In the genomic region with DNA sequence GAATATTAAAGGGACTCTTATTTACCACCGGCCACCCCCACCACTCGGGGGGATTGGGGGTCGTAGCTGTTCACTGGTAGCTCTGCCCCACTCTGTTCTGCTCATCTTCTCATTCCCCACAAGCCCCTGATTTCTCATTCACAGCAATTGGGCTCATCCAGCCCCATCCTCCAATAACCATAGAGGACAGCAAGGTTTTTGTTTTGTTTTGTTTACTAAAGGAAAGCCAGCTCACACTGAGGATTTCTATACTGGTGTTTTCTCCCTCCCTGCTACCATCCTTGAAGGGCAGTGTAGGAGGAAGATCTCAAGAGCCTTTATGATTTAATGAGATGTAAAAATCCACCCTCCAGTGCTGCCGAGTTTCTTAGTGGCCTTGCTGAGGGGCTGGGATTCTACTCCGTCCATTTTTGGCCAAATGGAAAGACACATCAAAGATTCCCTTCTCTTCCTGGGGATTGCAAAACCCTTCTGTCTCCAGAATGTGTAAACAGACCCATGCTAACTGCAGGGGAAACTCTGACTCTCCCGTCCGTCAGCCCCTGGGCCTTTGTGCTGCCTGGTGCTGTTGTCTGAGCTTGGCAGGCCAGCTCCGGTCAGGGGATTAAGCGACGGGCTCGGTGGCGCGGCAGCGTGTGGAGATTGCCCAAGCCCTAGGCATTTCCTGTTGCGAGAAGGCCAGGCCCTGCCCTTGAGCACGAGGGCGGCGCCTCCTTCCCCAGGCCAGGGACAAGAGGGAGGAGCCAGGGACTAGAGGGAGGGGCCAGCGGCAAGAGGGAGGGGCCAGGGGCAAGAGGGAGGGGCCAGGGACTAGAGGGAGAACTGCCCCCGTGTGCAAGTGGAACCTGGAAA, we compare ENCODE assay signal across 1 cellular context.
TF ChIP-seq lines count a peak whose summit lies in the region.

No MANE protein-coding gene starts in this region.

TF ChIP-seq in HepG2, 621 proteins besides CTCF, POLR2A, EP300 and RAD21 (continued from another document and continues in another):
- TF ChIP-seq, protein P1, sequence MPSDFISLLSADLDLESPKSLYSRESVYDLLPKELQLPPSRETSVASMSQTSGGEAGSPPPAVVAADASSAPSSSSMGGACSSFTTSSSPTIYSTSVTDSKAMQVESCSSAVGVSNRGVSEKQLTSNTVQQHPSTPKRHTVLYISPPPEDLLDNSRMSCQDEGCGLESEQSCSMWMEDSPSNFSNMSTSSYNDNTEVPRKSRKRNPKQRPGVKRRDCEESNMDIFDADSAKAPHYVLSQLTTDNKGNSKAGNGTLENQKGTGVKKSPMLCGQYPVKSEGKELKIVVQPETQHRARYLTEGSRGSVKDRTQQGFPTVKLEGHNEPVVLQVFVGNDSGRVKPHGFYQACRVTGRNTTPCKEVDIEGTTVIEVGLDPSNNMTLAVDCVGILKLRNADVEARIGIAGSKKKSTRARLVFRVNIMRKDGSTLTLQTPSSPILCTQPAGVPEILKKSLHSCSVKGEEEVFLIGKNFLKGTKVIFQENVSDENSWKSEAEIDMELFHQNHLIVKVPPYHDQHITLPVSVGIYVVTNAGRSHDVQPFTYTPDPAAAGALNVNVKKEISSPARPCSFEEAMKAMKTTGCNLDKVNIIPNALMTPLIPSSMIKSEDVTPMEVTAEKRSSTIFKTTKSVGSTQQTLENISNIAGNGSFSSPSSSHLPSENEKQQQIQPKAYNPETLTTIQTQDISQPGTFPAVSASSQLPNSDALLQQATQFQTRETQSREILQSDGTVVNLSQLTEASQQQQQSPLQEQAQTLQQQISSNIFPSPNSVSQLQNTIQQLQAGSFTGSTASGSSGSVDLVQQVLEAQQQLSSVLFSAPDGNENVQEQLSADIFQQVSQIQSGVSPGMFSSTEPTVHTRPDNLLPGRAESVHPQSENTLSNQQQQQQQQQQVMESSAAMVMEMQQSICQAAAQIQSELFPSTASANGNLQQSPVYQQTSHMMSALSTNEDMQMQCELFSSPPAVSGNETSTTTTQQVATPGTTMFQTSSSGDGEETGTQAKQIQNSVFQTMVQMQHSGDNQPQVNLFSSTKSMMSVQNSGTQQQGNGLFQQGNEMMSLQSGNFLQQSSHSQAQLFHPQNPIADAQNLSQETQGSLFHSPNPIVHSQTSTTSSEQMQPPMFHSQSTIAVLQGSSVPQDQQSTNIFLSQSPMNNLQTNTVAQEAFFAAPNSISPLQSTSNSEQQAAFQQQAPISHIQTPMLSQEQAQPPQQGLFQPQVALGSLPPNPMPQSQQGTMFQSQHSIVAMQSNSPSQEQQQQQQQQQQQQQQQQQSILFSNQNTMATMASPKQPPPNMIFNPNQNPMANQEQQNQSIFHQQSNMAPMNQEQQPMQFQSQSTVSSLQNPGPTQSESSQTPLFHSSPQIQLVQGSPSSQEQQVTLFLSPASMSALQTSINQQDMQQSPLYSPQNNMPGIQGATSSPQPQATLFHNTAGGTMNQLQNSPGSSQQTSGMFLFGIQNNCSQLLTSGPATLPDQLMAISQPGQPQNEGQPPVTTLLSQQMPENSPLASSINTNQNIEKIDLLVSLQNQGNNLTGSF (CRISPR knock-in tag; IDR thresholded peaks at IDR 0.05) = no peak
- TF ChIP-seq MYC (CRISPR knock-in tag; IDR thresholded peaks at IDR 0.05; ENCODE audit: borderline replicate concordance) (peak; percentile 98), ZNF782 (CRISPR knock-in tag; IDR thresholded peaks at IDR 0.05; ENCODE audit: borderline replicate concordance) (peak; percentile 95; the same call in 1 of the 2 replicates), MYNN (CRISPR knock-in tag; IDR thresholded peaks at IDR 0.05; ENCODE audit: low read depth) (peak; percentile 84; the same call in 1 of the 2 replicates), ZNF792 (CRISPR knock-in tag; IDR thresholded peaks at IDR 0.05) (peak; percentile 99), KAT7 (CRISPR knock-in tag; IDR thresholded peaks at IDR 0.05; ENCODE audit: borderline replicate concordance) (peak; percentile 87; the same call in 1 of the 2 replicates), REL (CRISPR knock-in tag; conservative IDR thresholded peaks at IDR 0.05) (no peak; the same call in 1 of the 2 replicates), ZNF441 (CRISPR knock-in tag; IDR thresholded peaks at IDR 0.05; ENCODE audit: borderline replicate concordance) (peak; percentile 93), EEA1 (CRISPR knock-in tag; IDR thresholded peaks at IDR 0.05; ENCODE audit: borderline replicate concordance) (peak; percentile 68; the same call in 1 of the 2 replicates), ZNF546 (CRISPR knock-in tag; conservative IDR thresholded peaks at IDR 0.05) (peak; percentile 91; the same call in 1 of the 2 replicates), ZNF672 (CRISPR knock-in tag; IDR thresholded peaks at IDR 0.05) (no peak), ZNF652 (CRISPR knock-in tag; IDR thresholded peaks at IDR 0.05; ENCODE audit: borderline replicate concordance, low read depth) (peak; percentile 60; the same call in 1 of the 2 replicates), PTBP1 (IDR thresholded peaks at IDR 0.05; ENCODE audit: low read depth, low read length, poor library complexity, severe bottlenecking) (peak; percentile 35), FOXM1 (CRISPR knock-in tag; IDR thresholded peaks at IDR 0.05) (no peak), SIX1 (CRISPR knock-in tag; IDR thresholded peaks at IDR 0.05; ENCODE audit: borderline replicate concordance) (peak; percentile 45; the same call in 1 of the 2 replicates), ZNF432 (CRISPR knock-in tag; IDR thresholded peaks at IDR 0.05; ENCODE audit: borderline replicate concordance) (no peak), TEAD2 (CRISPR knock-in tag; IDR thresholded peaks at IDR 0.05) (no peak), CHD2 (IDR thresholded peaks at IDR 0.05; ENCODE audit: low read depth, low read length) (no peak)
- TF ChIP-seq, protein P2, sequence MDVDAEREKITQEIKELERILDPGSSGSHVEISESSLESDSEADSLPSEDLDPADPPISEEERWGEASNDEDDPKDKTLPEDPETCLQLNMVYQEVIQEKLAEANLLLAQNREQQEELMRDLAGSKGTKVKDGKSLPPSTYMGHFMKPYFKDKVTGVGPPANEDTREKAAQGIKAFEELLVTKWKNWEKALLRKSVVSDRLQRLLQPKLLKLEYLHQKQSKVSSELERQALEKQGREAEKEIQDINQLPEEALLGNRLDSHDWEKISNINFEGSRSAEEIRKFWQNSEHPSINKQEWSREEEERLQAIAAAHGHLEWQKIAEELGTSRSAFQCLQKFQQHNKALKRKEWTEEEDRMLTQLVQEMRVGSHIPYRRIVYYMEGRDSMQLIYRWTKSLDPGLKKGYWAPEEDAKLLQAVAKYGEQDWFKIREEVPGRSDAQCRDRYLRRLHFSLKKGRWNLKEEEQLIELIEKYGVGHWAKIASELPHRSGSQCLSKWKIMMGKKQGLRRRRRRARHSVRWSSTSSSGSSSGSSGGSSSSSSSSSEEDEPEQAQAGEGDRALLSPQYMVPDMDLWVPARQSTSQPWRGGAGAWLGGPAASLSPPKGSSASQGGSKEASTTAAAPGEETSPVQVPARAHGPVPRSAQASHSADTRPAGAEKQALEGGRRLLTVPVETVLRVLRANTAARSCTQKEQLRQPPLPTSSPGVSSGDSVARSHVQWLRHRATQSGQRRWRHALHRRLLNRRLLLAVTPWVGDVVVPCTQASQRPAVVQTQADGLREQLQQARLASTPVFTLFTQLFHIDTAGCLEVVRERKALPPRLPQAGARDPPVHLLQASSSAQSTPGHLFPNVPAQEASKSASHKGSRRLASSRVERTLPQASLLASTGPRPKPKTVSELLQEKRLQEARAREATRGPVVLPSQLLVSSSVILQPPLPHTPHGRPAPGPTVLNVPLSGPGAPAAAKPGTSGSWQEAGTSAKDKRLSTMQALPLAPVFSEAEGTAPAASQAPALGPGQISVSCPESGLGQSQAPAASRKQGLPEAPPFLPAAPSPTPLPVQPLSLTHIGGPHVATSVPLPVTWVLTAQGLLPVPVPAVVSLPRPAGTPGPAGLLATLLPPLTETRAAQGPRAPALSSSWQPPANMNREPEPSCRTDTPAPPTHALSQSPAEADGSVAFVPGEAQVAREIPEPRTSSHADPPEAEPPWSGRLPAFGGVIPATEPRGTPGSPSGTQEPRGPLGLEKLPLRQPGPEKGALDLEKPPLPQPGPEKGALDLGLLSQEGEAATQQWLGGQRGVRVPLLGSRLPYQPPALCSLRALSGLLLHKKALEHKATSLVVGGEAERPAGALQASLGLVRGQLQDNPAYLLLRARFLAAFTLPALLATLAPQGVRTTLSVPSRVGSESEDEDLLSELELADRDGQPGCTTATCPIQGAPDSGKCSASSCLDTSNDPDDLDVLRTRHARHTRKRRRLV (CRISPR knock-in tag; IDR thresholded peaks at IDR 0.05) = peak; percentile 84; the same call in 1 of the 2 replicates
- TF ChIP-seq, protein P3, sequence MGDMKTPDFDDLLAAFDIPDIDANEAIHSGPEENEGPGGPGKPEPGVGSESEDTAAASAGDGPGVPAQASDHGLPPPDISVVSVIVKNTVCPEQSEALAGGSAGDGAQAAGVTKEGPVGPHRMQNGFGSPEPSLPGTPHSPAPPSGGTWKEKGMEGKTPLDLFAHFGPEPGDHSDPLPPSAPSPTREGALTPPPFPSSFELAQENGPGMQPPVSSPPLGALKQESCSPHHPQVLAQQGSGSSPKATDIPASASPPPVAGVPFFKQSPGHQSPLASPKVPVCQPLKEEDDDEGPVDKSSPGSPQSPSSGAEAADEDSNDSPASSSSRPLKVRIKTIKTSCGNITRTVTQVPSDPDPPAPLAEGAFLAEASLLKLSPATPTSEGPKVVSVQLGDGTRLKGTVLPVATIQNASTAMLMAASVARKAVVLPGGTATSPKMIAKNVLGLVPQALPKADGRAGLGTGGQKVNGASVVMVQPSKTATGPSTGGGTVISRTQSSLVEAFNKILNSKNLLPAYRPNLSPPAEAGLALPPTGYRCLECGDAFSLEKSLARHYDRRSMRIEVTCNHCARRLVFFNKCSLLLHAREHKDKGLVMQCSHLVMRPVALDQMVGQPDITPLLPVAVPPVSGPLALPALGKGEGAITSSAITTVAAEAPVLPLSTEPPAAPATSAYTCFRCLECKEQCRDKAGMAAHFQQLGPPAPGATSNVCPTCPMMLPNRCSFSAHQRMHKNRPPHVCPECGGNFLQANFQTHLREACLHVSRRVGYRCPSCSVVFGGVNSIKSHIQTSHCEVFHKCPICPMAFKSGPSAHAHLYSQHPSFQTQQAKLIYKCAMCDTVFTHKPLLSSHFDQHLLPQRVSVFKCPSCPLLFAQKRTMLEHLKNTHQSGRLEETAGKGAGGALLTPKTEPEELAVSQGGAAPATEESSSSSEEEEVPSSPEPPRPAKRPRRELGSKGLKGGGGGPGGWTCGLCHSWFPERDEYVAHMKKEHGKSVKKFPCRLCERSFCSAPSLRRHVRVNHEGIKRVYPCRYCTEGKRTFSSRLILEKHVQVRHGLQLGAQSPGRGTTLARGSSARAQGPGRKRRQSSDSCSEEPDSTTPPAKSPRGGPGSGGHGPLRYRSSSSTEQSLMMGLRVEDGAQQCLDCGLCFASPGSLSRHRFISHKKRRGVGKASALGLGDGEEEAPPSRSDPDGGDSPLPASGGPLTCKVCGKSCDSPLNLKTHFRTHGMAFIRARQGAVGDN (CRISPR knock-in tag; IDR thresholded peaks at IDR 0.05) = peak; percentile 100
- TF ChIP-seq, protein P4, sequence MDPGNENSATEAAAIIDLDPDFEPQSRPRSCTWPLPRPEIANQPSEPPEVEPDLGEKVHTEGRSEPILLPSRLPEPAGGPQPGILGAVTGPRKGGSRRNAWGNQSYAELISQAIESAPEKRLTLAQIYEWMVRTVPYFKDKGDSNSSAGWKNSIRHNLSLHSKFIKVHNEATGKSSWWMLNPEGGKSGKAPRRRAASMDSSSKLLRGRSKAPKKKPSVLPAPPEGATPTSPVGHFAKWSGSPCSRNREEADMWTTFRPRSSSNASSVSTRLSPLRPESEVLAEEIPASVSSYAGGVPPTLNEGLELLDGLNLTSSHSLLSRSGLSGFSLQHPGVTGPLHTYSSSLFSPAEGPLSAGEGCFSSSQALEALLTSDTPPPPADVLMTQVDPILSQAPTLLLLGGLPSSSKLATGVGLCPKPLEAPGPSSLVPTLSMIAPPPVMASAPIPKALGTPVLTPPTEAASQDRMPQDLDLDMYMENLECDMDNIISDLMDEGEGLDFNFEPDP (CRISPR knock-in tag; conservative IDR thresholded peaks at IDR 0.05) = 0 out of 2 replicates have a peak, but pooled peaks have one; percentile 46
- TF ChIP-seq, protein P5, sequence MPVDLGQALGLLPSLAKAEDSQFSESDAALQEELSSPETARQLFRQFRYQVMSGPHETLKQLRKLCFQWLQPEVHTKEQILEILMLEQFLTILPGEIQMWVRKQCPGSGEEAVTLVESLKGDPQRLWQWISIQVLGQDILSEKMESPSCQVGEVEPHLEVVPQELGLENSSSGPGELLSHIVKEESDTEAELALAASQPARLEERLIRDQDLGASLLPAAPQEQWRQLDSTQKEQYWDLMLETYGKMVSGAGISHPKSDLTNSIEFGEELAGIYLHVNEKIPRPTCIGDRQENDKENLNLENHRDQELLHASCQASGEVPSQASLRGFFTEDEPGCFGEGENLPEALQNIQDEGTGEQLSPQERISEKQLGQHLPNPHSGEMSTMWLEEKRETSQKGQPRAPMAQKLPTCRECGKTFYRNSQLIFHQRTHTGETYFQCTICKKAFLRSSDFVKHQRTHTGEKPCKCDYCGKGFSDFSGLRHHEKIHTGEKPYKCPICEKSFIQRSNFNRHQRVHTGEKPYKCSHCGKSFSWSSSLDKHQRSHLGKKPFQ (CRISPR knock-in tag; IDR thresholded peaks at IDR 0.05; ENCODE audit: insufficient replicate concordance) = peak; percentile 67
- TF ChIP-seq, protein P6, sequence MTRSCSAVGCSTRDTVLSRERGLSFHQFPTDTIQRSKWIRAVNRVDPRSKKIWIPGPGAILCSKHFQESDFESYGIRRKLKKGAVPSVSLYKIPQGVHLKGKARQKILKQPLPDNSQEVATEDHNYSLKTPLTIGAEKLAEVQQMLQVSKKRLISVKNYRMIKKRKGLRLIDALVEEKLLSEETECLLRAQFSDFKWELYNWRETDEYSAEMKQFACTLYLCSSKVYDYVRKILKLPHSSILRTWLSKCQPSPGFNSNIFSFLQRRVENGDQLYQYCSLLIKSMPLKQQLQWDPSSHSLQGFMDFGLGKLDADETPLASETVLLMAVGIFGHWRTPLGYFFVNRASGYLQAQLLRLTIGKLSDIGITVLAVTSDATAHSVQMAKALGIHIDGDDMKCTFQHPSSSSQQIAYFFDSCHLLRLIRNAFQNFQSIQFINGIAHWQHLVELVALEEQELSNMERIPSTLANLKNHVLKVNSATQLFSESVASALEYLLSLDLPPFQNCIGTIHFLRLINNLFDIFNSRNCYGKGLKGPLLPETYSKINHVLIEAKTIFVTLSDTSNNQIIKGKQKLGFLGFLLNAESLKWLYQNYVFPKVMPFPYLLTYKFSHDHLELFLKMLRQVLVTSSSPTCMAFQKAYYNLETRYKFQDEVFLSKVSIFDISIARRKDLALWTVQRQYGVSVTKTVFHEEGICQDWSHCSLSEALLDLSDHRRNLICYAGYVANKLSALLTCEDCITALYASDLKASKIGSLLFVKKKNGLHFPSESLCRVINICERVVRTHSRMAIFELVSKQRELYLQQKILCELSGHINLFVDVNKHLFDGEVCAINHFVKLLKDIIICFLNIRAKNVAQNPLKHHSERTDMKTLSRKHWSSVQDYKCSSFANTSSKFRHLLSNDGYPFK (CRISPR knock-in tag; IDR thresholded peaks at IDR 0.05; ENCODE audit: borderline replicate concordance) = peak; percentile 91; the same call in 1 of the 2 replicates
- TF ChIP-seq, protein P7, sequence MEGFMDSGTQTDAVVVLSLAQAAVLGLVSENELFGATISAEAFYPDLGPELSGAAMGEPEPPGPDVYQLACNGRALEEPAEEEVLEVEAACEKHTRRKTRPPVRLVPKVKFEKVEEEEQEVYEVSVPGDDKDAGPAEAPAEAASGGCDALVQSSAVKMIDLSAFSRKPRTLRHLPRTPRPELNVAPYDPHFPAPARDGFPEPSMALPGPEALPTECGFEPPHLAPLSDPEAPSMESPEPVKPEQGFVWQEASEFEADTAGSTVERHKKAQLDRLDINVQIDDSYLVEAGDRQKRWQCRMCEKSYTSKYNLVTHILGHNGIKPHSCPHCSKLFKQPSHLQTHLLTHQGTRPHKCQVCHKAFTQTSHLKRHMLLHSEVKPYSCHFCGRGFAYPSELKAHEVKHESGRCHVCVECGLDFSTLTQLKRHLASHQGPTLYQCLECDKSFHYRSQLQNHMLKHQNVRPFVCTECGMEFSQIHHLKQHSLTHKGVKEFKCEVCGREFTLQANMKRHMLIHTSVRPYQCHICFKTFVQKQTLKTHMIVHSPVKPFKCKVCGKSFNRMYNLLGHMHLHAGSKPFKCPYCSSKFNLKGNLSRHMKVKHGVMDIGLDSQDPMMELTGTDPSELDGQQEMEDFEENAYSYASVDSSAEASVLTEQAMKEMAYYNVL (CRISPR knock-in tag; IDR thresholded peaks at IDR 0.05; ENCODE audit: borderline replicate concordance) = peak; percentile 99
